ENCODE assay signal across 21 cellular contexts in the genomic region with DNA sequence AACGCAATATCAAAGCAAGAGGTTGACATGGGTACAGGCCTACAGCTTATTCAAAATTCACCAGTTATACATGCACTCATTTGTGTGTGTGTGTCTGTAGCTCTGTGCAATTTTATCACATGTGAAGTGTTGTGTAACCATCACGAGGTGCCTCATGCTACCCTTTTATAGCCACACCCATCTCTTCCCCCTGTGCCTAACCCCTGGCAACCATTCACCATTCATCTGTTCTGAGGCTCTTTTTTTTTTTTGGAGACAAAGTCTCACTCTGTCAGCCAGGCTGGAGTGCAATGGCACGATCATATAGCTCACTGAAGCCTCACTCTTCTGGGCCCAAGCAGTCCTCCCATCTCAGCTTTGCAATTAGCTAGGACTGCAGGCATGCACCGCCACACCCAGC.
DNase-seq lines count a peak whose midpoint lies in the region; ATAC-seq and TF ChIP-seq lines count a peak whose summit lies in the region.
"Had no signal": no experiment of that assay in that cellular context is flagged by ENCODE, and none has a peak within 500 bp of the region (broad histone marks: within the 10 kb centered on the region; RNA-seq: fewer than 3 reads in every experiment).

No MANE protein-coding gene starts in this region.

- ATAC-seq in HG02571 (IDR thresholded peaks at IDR 0.05; ENCODE audit: unreplicated experiment) (no peak), HG03139 (IDR thresholded peaks at IDR 0.05; ENCODE audit: unreplicated experiment) (no peak)
- ATAC-seq: activated CD8-positive, alpha-beta T cell treated with anti-CD3 and anti-CD28 coated beads for 36 hours; HepG2 had no signal

- no peak for TF ChIP-seq POLR2A in testis (IDR thresholded peaks at IDR 0.05)

- no peaks in the 10 kb centered on the region for H3K9me3 ChIP-seq in testis
- H3K9me3 ChIP-seq: neutrophil, SK-N-SH had no signal

- DNase-seq in SIG-M5 treated with dmso at 0.1 percent for 504 hours (lab: John Stamatoyannopoulos, UW; ENCODE audit: unreplicated experiment): peak; percentile 16
- DNase-seq in SIG-M5 (lab: John Stamatoyannopoulos, UW): no peak
- DNase-seq in choroid plexus epithelial cell (ENCODE audit: low read depth): peak; percentile 42
- DNase-seq in inferior parietal cortex (ENCODE audit: extremely low spot score): peak; percentile 34
- peak; percentile 60 for DNase-seq in testis
- no peak for DNase-seq in COLO668 (lab: John Stamatoyannopoulos, UW; ENCODE audit: unreplicated experiment)
- DNase-seq: activated CD8-positive, alpha-beta T cell treated with anti-CD3 and anti-CD28 coated beads for 36 hours; CD4-positive, CD25-positive, alpha-beta regulatory T cell; cortex of kidney; EL; erythroblast; H7; NCI-H1092 treated with DMSO at 0.1 percent for 48 hours; NCI-H345; SK-N-SH; stimulated activated naive CD4-positive, alpha-beta T cell had no signal

- no peaks in the 10 kb centered on the region for H3K4me1 ChIP-seq in testis

- intact Hi-C loops in testis (cut with DNase I; ENCODE audit: low total_unique reads): no loop called here

- H3K27me3 ChIP-seq in testis: no peaks in the 10 kb centered on the region
- H3K27me3 ChIP-seq: neutrophil had no signal

- H3K4me3 ChIP-seq in choroid plexus epithelial cell (ENCODE audit: low read depth, low read length): no peak overlapping the region
- H3K4me3 ChIP-seq in testis: no peak overlapping the region

- 79 to 82% methylated on average over 4 of the region's 4 CpGs for WGBS in testis, 2 donors

- no peaks in the 10 kb centered on the region for H3K36me3 ChIP-seq in testis (ENCODE audit: low read depth, missing control alignments)

- H3K27ac ChIP-seq in testis: no peak overlapping the region
- H3K27ac ChIP-seq: 22Rv1, neutrophil had no signal

- TF ChIP-seq CTCF in choroid plexus epithelial cell (conservative IDR thresholded peaks at IDR 0.05; ENCODE audit: low read depth, low read length) (no peak), testis (IDR thresholded peaks at IDR 0.05) (no peak)

Comparison
In these comparisons a context has a peak if more than half of its experiments do, and no peak if none do; other contexts are left out.
1. DNase-seq: peak in SIG-M5 treated with dmso at 0.1 percent for 504 hours (single experiment), choroid plexus epithelial cell (single experiment), inferior parietal cortex (single experiment) and testis (single experiment); none in SIG-M5 (single experiment) and COLO668 (single experiment).